Comparison of ENCODE assay signal across 1 cellular context in the genomic region with DNA sequence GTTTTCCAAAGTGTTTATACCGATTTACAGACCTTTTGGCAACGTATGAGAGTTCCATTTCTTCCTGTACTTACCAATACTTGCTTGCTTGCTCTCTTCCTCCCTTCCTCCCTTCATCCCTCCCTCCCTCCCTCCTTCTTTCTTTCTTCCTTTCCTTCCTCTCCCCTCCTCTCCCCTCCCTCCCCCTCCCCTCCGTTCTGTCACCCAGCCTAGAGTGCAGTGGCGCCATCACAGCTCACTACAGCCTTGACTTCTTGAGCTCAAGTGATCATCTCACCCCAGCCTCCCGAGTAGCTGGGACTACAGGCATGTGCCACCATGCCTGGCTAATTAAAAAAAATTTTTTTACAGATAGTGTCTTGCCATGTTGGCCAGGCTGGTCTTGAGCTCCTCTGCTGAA.
TF ChIP-seq lines count a peak whose summit lies in the region.

No MANE protein-coding gene starts in this region.

TF ChIP-seq in K562, 482 proteins besides CTCF, POLR2A, EP300 and RAD21:
- no peak for TF ChIP-seq ESRRA (IDR thresholded peaks at IDR 0.05; ENCODE audit: borderline replicate concordance, low read depth)
- no peak for TF ChIP-seq TEAD2 (tag; IDR thresholded peaks at IDR 0.05)
- TF ChIP-seq, protein P1, sequence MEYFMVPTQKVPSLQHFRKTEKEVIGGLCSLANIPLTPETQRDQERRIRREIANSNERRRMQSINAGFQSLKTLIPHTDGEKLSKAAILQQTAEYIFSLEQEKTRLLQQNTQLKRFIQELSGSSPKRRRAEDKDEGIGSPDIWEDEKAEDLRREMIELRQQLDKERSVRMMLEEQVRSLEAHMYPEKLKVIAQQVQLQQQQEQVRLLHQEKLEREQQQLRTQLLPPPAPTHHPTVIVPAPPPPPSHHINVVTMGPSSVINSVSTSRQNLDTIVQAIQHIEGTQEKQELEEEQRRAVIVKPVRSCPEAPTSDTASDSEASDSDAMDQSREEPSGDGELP (CRISPR knock-in tag; IDR thresholded peaks at IDR 0.05; ENCODE audit: borderline replicate concordance), result no peak
- no peak for TF ChIP-seq SMARCC2 (IDR thresholded peaks at IDR 0.05; ENCODE audit: low read depth)
